In the genomic region with DNA sequence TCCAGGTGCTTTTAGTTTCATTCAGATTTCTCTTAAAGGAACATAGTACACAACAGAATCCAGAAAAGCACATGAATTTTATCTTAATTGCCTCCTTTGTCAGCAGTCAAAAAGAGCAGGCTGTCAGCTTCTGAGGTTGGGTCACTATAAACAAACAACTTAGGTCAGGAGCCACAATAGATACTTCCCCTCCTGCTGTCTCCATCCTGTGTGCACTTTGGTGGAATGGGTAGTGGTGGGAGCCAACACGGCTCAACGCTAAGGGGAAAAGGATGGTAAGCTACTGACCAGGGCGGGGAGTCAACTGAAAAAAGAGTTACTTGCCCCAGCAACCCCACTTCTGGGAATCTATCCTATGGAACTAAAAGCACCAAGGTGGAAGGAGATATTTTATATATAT, we compare ENCODE assay signal across 18 cellular contexts.
"Had no signal": no experiment of that assay in that cellular context is flagged by ENCODE, and none has a peak within 500 bp of the region (broad histone marks: within the 10 kb centered on the region; RNA-seq: fewer than 3 reads in every experiment).

No MANE protein-coding gene starts in this region.

- H3K27me3 ChIP-seq: cardiac muscle cell, right atrium auricular region, thyroid gland had no signal

- H3K4me3 ChIP-seq: cardiac muscle cell, prostate gland, right atrium auricular region, thyroid gland had no signal

- H3K9me3 Mint-ChIP-seq: activated CD4-positive, alpha-beta memory T cell treated with anti-CD3 and anti-CD28 coated beads for 36 hours; dendritic cell treated with granulocyte-macrophage colony-stimulating factor and Interleukin-4, amounts not matched to agents 40 ng/mL and 50 ng/mL, for 4 days had no signal

- H3K4me1 ChIP-seq: prostate gland, right atrium auricular region, thyroid gland had no signal

- H3K9me3 ChIP-seq: prostate gland, right atrium auricular region, thyroid gland had no signal

- H3K27me3 Mint-ChIP-seq: activated CD8-positive, alpha-beta memory T cell treated with anti-CD3 and anti-CD28 coated beads, Interleukin-2, amount 10 ng/mL, durations not matched to agents 7 days and 5 days; dendritic cell treated with granulocyte-macrophage colony-stimulating factor and Interleukin-4, amounts not matched to agents 40 ng/mL and 50 ng/mL, for 4 days had no signal

- DNase-seq: activated CD4-positive, alpha-beta memory T cell treated with anti-CD3 and anti-CD28 coated beads for 36 hours; activated CD4-positive, alpha-beta T cell treated with anti-CD3 and anti-CD28 coated beads for 36 hours; activated CD8-positive, alpha-beta memory T cell treated with anti-CD3 and anti-CD28 coated beads, Interleukin-2, amount 10 ng/mL, durations not matched to agents 7 days and 5 days; activated naive CD4-positive, alpha-beta T cell treated with Interleukin-2 at 50 U/mL for 16 hours; activated naive CD8-positive, alpha-beta T cell treated with anti-CD3 and anti-CD28 coated beads, Interleukin-2, amount 10 ng/mL, durations not matched to agents 7 days and 5 days; amygdala; effector memory CD4-positive, alpha-beta T cell; hippocampal formation; midbrain; stimulated activated CD4-positive, alpha-beta T cell treated with anti-CD3 and anti-CD28 coated beads, Interleukin-12 subunit alpha, Interleukin-12 subunit beta, amount 100 ng/mL, for 4 hours; stimulated activated CD4-positive, alpha-beta T cell treated with anti-CD3 and anti-CD28 coated beads, Interleukin-1b, Interleukin-23, amount 100 ng/mL, for 48 hours; stimulated activated naive CD4-positive, alpha-beta T cell treated with Interleukin-2 at 50 U/mL for 16 hours; thyroid gland had no signal

- H3K4me3 Mint-ChIP-seq: activated CD4-positive, alpha-beta memory T cell treated with anti-CD3 and anti-CD28 coated beads for 36 hours; activated CD4-positive, alpha-beta T cell treated with anti-CD3 and anti-CD28 coated beads for 36 hours; activated CD8-positive, alpha-beta memory T cell treated with anti-CD3 and anti-CD28 coated beads, Interleukin-2, amount 10 ng/mL, durations not matched to agents 7 days and 5 days; activated naive CD8-positive, alpha-beta T cell treated with anti-CD3 and anti-CD28 coated beads, Interleukin-2, amount 10 ng/mL, durations not matched to agents 7 days and 5 days; dendritic cell treated with granulocyte-macrophage colony-stimulating factor and Interleukin-4, amounts not matched to agents 40 ng/mL and 50 ng/mL, for 4 days had no signal

- H3K27ac ChIP-seq: cardiac muscle cell, prostate gland, right atrium auricular region, thyroid gland had no signal

- H3K36me3 ChIP-seq: cardiac muscle cell, prostate gland, right atrium auricular region, thyroid gland had no signal

- H3K36me3 Mint-ChIP-seq: activated CD4-positive, alpha-beta memory T cell treated with anti-CD3 and anti-CD28 coated beads for 36 hours; activated CD8-positive, alpha-beta memory T cell treated with anti-CD3 and anti-CD28 coated beads, Interleukin-2, amount 10 ng/mL, durations not matched to agents 7 days and 5 days; activated naive CD8-positive, alpha-beta T cell treated with anti-CD3 and anti-CD28 coated beads, Interleukin-2, amount 10 ng/mL, durations not matched to agents 7 days and 5 days had no signal

- H3K27ac Mint-ChIP-seq: activated CD4-positive, alpha-beta memory T cell treated with anti-CD3 and anti-CD28 coated beads for 36 hours; activated CD4-positive, alpha-beta T cell treated with anti-CD3 and anti-CD28 coated beads for 36 hours; activated CD8-positive, alpha-beta memory T cell treated with anti-CD3 and anti-CD28 coated beads, Interleukin-2, amount 10 ng/mL, durations not matched to agents 7 days and 5 days; activated naive CD8-positive, alpha-beta T cell treated with anti-CD3 and anti-CD28 coated beads, Interleukin-2, amount 10 ng/mL, durations not matched to agents 7 days and 5 days; dendritic cell treated with granulocyte-macrophage colony-stimulating factor and Interleukin-4, amounts not matched to agents 40 ng/mL and 50 ng/mL, for 4 days had no signal

- H3K4me1 Mint-ChIP-seq: activated CD4-positive, alpha-beta T cell treated with anti-CD3 and anti-CD28 coated beads for 36 hours; activated CD8-positive, alpha-beta memory T cell treated with anti-CD3 and anti-CD28 coated beads, Interleukin-2, amount 10 ng/mL, durations not matched to agents 7 days and 5 days; activated naive CD8-positive, alpha-beta T cell treated with anti-CD3 and anti-CD28 coated beads, Interleukin-2, amount 10 ng/mL, durations not matched to agents 7 days and 5 days had no signal

- ATAC-seq: activated CD4-positive, alpha-beta T cell treated with anti-CD3 and anti-CD28 coated beads for 36 hours; activated CD8-positive, alpha-beta memory T cell treated with anti-CD3 and anti-CD28 coated beads, Interleukin-2, amount 10 ng/mL, durations not matched to agents 7 days and 5 days; left lobe of liver had no signal
